In genomic region chr17:51813166-51813783, GRCh38 we compare ENCODE assay signal across 23 cellular contexts.
DNase-seq lines count a peak whose midpoint lies in the region; ATAC-seq and TF ChIP-seq lines count a peak whose summit lies in the region.
"Had no signal": no experiment of that assay in that cellular context is flagged by ENCODE, and none has a peak within 500 bp of the region (broad histone marks: within the 10 kb centered on the region; RNA-seq: fewer than 3 reads in every experiment).

No MANE protein-coding gene starts in this region.

- no peak for TF ChIP-seq RAD21 in neural cell (conservative IDR thresholded peaks at IDR 0.05)

- H3K79me2 ChIP-seq in neural cell (replicated peaks; ENCODE audit: insufficient read depth, low read length) (no peaks in the 10 kb centered on the region), smooth muscle cell (ENCODE audit: low read depth) (no peaks in the 10 kb centered on the region)

- DNase-seq in DMS153 treated with DMSO at 0.1 percent for 48 hours (lab: John Stamatoyannopoulos, UW; ENCODE audit: unreplicated experiment) (peak; percentile 50), NCI-H2227 treated with DMSO at 0.1 percent for 48 hours (lab: John Stamatoyannopoulos, UW) (peak; percentile 80), cerebellar cortex (ENCODE audit: low spot score) (peak; percentile 71), smooth muscle cell (lab: John Stamatoyannopoulos, UW; ENCODE audit: unreplicated experiment) (no peak), HUDEP-2 (lab: John Stamatoyannopoulos, UW; ENCODE audit: unreplicated experiment in 76 of 76) (no peak), HuH-7 (ENCODE audit: low spot score) (no peak)
- DNase-seq: BE2C, DMS79, H7, HFFc6, KBM-7, MM.1S, NCI-H1092, NCI-H1694, NCI-H2171 treated with DMSO at 0.1 percent for 48 hours, NCI-H82, OCI-M1, SJCRH30 had no signal

- H3K9me3 ChIP-seq in neural cell (ENCODE audit: low read length) (no peaks in the 10 kb centered on the region), smooth muscle cell (replicated peaks; ENCODE audit: low read depth) (no peaks in the 10 kb centered on the region)
- H3K9me3 ChIP-seq: A549, BE2C, SJCRH30 had no signal

- no peaks in the 10 kb centered on the region for H3K9me2 ChIP-seq in neural cell (ENCODE audit: insufficient read depth, low read length)

- WGBS in smooth muscle cell (ENCODE audit: low lambda C conversion rate), result 81% methylated on average over 8 of the region's 8 CpGs

- no peak for ATAC-seq in HG03378 (IDR thresholded peaks at IDR 0.05; ENCODE audit: unreplicated experiment)
- ATAC-seq: A549, GM12878, HepG2 had no signal

- no peaks in the 10 kb centered on the region for H4K20me1 ChIP-seq in neural cell (ENCODE audit: insufficient read depth)
- H4K20me1 ChIP-seq in smooth muscle cell (ENCODE audit: low read depth), result no peaks in the 10 kb centered on the region

- H3K27me3 ChIP-seq in neural cell (ENCODE audit: insufficient read depth, low read depth, low read length) (no peaks in the 10 kb centered on the region), smooth muscle cell (ENCODE audit: low read depth) (no peaks in the 10 kb centered on the region)
- H3K27me3 ChIP-seq: BE2C, SJCRH30 had no signal

- H3F3A ChIP-seq in neural cell (ENCODE audit: insufficient read depth, low read length, poor library complexity, severe bottlenecking) (no peaks in the 10 kb centered on the region), smooth muscle cell (ENCODE audit: low read depth) (no peaks in the 10 kb centered on the region)

- H3K36me3 ChIP-seq in neural cell (ENCODE audit: insufficient read depth, low read length) (no peaks in the 10 kb centered on the region), smooth muscle cell (ENCODE audit: low read depth) (no peaks in the 10 kb centered on the region)
- H3K36me3 ChIP-seq: BE2C, SJCRH30 had no signal

- TF ChIP-seq CTCF in neural cell (IDR thresholded peaks at IDR 0.05; ENCODE audit: poor library complexity, severe bottlenecking) (no peak), smooth muscle cell (IDR thresholded peaks at IDR 0.05; ENCODE audit: borderline replicate concordance, insufficient read depth, poor library complexity, severe bottlenecking) (no peak)

- H3K27ac ChIP-seq in neural cell (ENCODE audit: low read length) (no peak overlapping the region), smooth muscle cell (ENCODE audit: low read depth) (no peak overlapping the region)
- H3K27ac ChIP-seq: A549, SJCRH30 had no signal

- no peak overlapping the region for H3K9ac ChIP-seq in neural cell (ENCODE audit: low read length)
- no peak overlapping the region for H3K9ac ChIP-seq in smooth muscle cell (ENCODE audit: low read depth)

- H3K4me1 ChIP-seq in smooth muscle cell (ENCODE audit: low read depth), result no peaks in the 10 kb centered on the region
- H3K4me1 ChIP-seq: A549, BE2C, SJCRH30 had no signal

- no peak overlapping the region for H3K4me3 ChIP-seq in neural cell (ENCODE audit: low read length)
- no peak overlapping the region for H3K4me3 ChIP-seq in smooth muscle cell
- H3K4me3 ChIP-seq: A549, GM12878, SJCRH30 had no signal

- TF ChIP-seq EP300 in neural cell (conservative IDR thresholded peaks at IDR 0.05; ENCODE audit: poor library complexity, severe bottlenecking), result no peak

- H2AFZ ChIP-seq in neural cell (ENCODE audit: low read depth, low read length) (no peak overlapping the region), smooth muscle cell (ENCODE audit: low read depth) (no peak overlapping the region)

- H3K4me2 ChIP-seq in neural cell (ENCODE audit: low read length), result no peak overlapping the region
- no peak overlapping the region for H3K4me2 ChIP-seq in smooth muscle cell
- H3K4me2 ChIP-seq: A549 had no signal

TF ChIP-seq in neural cell, 6 proteins besides CTCF, POLR2A, EP300 and RAD21:
- TF ChIP-seq POLR2AphosphoS5 (IDR thresholded peaks at IDR 0.05) (peak; percentile 47), EZH2 (IDR thresholded peaks at IDR 0.05; ENCODE audit: borderline replicate concordance, insufficient read depth, low read length, poor library complexity, severe bottlenecking) (no peak)

Comparison
In these comparisons a context has a peak if more than half of its experiments do, and no peak if none do; other contexts are left out.
1. DNase-seq: peak in DMS153 treated with DMSO at 0.1 percent for 48 hours (single experiment), NCI-H2227 treated with DMSO at 0.1 percent for 48 hours (single experiment) and cerebellar cortex (single experiment); none in smooth muscle cell (single experiment), HUDEP-2 (0 of 76) and HuH-7 (single experiment).